In the genomic region with DNA sequence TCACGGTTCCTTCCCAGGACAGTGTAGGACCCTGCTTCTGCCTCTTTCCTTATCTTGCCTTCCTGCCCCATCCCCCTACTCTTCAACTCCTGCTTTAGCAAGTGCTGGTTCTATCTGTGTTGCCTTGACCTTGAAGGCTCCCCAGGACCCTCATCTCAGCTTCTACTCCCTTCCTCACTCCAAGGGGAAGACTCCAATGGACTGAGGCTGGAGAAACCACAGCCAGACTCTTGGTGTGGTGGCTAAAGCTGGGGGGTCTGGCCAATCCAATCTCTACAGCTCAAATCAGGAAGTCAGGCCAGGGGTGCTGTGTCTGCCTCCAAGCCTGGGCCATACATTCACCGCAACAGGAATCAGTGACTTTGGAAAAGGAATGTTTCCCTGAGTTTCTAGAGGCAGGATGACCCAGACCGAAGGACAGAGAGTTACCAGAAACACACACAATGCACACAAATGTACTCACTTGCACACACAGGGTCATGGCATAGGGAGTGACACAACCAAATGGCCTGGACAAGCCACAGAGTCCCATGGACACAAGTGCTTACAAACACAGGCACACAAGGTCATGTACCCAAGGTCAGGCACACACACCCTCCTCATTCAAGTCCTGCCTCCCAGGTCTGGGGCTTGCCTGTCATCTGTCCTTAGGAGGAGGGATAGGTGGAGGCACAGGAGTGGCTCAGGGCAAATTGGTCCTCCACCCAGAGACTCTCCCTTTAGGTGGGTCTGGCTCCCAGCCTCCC, we compare ENCODE assay signal across 15 cellular contexts. TPM values are rescaled to one million over a fixed set of nuclear protein-coding genes. Genes with fewer than 3 reads are reported as not detected.
DNase-seq lines count a peak whose midpoint lies in the region; ATAC-seq, FAIRE-seq and TF ChIP-seq lines count a peak whose summit lies in the region.
"Had no signal": no experiment of that assay in that cellular context is flagged by ENCODE, and none has a peak within 500 bp of the region (broad histone marks: within the 10 kb centered on the region; RNA-seq: fewer than 3 reads in every experiment).

No MANE protein-coding gene starts in this region.

- peak overlapping the region; percentile 32; the same call in 1 of the 2 replicates for H2BK5ac ChIP-seq in H1 (ENCODE audit: low read depth, low read length)

- H3K9me3 ChIP-seq in PC-3 (ENCODE audit: low read length) (no peaks in the 10 kb centered on the region), H1 (ENCODE audit: insufficient read depth in 2 of 2, low read depth in 1 of 2, low read length in 1 of 2) (no peaks in the 10 kb centered on the region), neural progenitor cell (ENCODE audit: low read depth) (no peaks in the 10 kb centered on the region)
- H3K9me3 ChIP-seq: A549, spleen, upper lobe of right lung had no signal

- no peak overlapping the region for H4K8ac ChIP-seq in H1 (ENCODE audit: extremely low read depth, insufficient read depth, low read length)

- no TSS peak for BruUV-seq in PC-3 (replicated peaks; lab: Mats Ljungman, UMichigan)

- peaks cover 5% of the 10 kb centered on the region for H3K4me1 Mint-ChIP-seq in T-helper 1 cell treated with Interleukin-12 subunit alpha and Interleukin-12 subunit beta and Interleukin-4 antibody, amounts not matched to agents 30 μg/mL and 1 μg/mL, for 36 hours (ENCODE audit: low read depth)
- H3K4me1 Mint-ChIP-seq in neural progenitor cell = peaks cover 38% of the 10 kb centered on the region

- WGBS in H1 (ENCODE audit: extremely low coverage in 1 of 2, insufficient coverage in 1 of 2, insufficient read length in 1 of 2, insufficient replicate concordance in 2 of 2, low coverage in 1 of 2, low lambda C conversion rate in 2 of 2, missing lambda C conversion rate in 1 of 2), 2 experiments = 97% methylated on average over 3 of the region's 3 CpGs; no CpG with 5 or more reads in 1 of the 2 experiments

- H4K91ac ChIP-seq in H1 (replicated peaks; ENCODE audit: insufficient read length, low read length) = no peak overlapping the region

- FAIRE-seq in H1 (lab: Jason Lieb, UNC) = no peak
- FAIRE-seq: A549 had no signal

- peak overlapping the region; percentile 88 for H2BK12ac ChIP-seq in H1 (ENCODE audit: low read depth, low read length)

- no peak overlapping the region for H3K27ac Mint-ChIP-seq in T-helper 1 cell treated with Interleukin-12 subunit alpha and Interleukin-12 subunit beta and Interleukin-4 antibody, amounts not matched to agents 30 μg/mL and 1 μg/mL, for 36 hours
- no peak overlapping the region for H3K27ac Mint-ChIP-seq in neural progenitor cell

- no peak for ATAC-seq in PC-3
- ATAC-seq in HG03442 (IDR thresholded peaks at IDR 0.05; ENCODE audit: unreplicated experiment) = no peak
- ATAC-seq: upper lobe of right lung had no signal

- POLR2A ChIA-PET in PC-3 (lab: Charles Lee; ENCODE audit: unreplicated experiment) (no interaction called here), H1 (lab: Charles Lee; ENCODE audit: partially characterized antibody) (interaction anchor here (1.2 to 1.9 kb wide), 5 partner anchors 11 to 654 kb away, joined by 3 to 5 read pairs (median 4); no protein-coding TSS in a partner anchor)

- H3K9me3 Mint-ChIP-seq in T-helper 1 cell treated with Interleukin-12 subunit alpha and Interleukin-12 subunit beta and Interleukin-4 antibody, amounts not matched to agents 30 μg/mL and 1 μg/mL, for 36 hours = no peaks in the 10 kb centered on the region
- no peaks in the 10 kb centered on the region for H3K9me3 Mint-ChIP-seq in neural progenitor cell

- H3K56ac ChIP-seq in H1 (replicated peaks; ENCODE audit: insufficient read length, low read depth, low read length) = no peak overlapping the region

- H3K36me3 Mint-ChIP-seq in T-helper 1 cell treated with Interleukin-12 subunit alpha and Interleukin-12 subunit beta and Interleukin-4 antibody, amounts not matched to agents 30 μg/mL and 1 μg/mL, for 36 hours (ENCODE audit: low read depth) = peaks cover 2% of the 10 kb centered on the region
- H3K36me3 Mint-ChIP-seq in neural progenitor cell = no peaks in the 10 kb centered on the region

- H3K79me1 ChIP-seq in H1 (ENCODE audit: low read depth, low read length) = peaks cover 10% of the 10 kb centered on the region; the same call in 1 of the 2 replicates

- H3K18ac ChIP-seq in H1 (ENCODE audit: extremely low read depth, low read length) = no peak overlapping the region; the same call in 1 of the 2 replicates

- H3K79me2 ChIP-seq in PC-3 (ENCODE audit: low read length) (no peaks in the 10 kb centered on the region), H1 (ENCODE audit: control insufficient read depth in 1 of 2, insufficient read depth in 2 of 2, low read length in 2 of 2) (no peaks in the 10 kb centered on the region; a peak in 1 of 4 replicates), neural progenitor cell (ENCODE audit: low read depth) (no peaks in the 10 kb centered on the region)

- H3K4ac ChIP-seq in H1 (replicated peaks; ENCODE audit: insufficient read length, low read depth, low read length) = no peak overlapping the region

- peak overlapping the region; percentile 95; the same call in 1 of the 2 replicates for H2BK15ac ChIP-seq in H1 (ENCODE audit: low read length)

- DNase-seq in T-helper 1 cell (no peak), PC-3 (no peak), H1 (ENCODE audit: low read depth in 1 of 2, low spot score in 2 of 2) (no peak), neural progenitor cell (ENCODE audit: low spot score) (no peak), NCI-H2227 treated with DMSO at 0.1 percent for 48 hours (lab: John Stamatoyannopoulos, UW) (no peak), C1 segment of cervical spinal cord (lab: John Stamatoyannopoulos, UW) (no peak)
- DNase-seq: brain microvascular endothelial cell, NCI-H1436, spleen, upper lobe of right lung had no signal

- TF ChIP-seq POLR2A in H1 (IDR thresholded peaks at IDR 0.05; ENCODE audit: control extremely low read depth in 1 of 2, low read depth in 2 of 2, low read length in 2 of 2) = peak in 1 of 2 experiments; percentile 28; a peak in 1 of 3 replicates

- peak overlapping the region; percentile 95 for H2AK5ac ChIP-seq in H1 (ENCODE audit: low read depth, low read length)

- H3K27ac ChIP-seq in PC-3 (ENCODE audit: low read length) (no peak overlapping the region), H1 (ENCODE audit: low read depth, low read length) (no peak overlapping the region), neural progenitor cell (no peak overlapping the region)
- H3K27ac ChIP-seq: brain microvascular endothelial cell, RWPE1, upper lobe of right lung had no signal

- H3K4me3 ChIP-seq in PC-3 (ENCODE audit: low read length) = no peak overlapping the region
- H3K4me3 ChIP-seq in H1 (ENCODE audit: extremely low read depth in 1 of 4, insufficient read depth in 2 of 4, low read depth in 3 of 4, low read length in 4 of 4) = peak overlapping the region in 1 of 4 experiments; percentile 86; a peak in 2 of 8 replicates
- H3K4me3 ChIP-seq in neural progenitor cell = no peak overlapping the region
- H3K4me3 ChIP-seq: upper lobe of right lung had no signal

- H3K36me3 ChIP-seq in PC-3 (ENCODE audit: low read depth, low read length) (no peaks in the 10 kb centered on the region), H1 (ENCODE audit: control insufficient read depth in 2 of 4, insufficient read depth in 4 of 4, low read length in 3 of 4) (peaks cover 0 to 2% (median 0%) of the 10 kb centered on the region in 4 experiments; a peak in 2 of 8 replicates), neural progenitor cell (no peaks in the 10 kb centered on the region)
- H3K36me3 ChIP-seq: brain microvascular endothelial cell, spleen, upper lobe of right lung had no signal

- H2AFZ ChIP-seq in PC-3 (ENCODE audit: low read length) (no peak overlapping the region), H1 (ENCODE audit: low read length) (no peak overlapping the region), neural progenitor cell (replicated peaks) (no peak overlapping the region)

- H3K27me3 Mint-ChIP-seq in T-helper 1 cell treated with Interleukin-12 subunit alpha and Interleukin-12 subunit beta and Interleukin-4 antibody, amounts not matched to agents 30 μg/mL and 1 μg/mL, for 36 hours (ENCODE audit: low read depth) = peaks cover 56% of the 10 kb centered on the region
- peaks cover 39% of the 10 kb centered on the region for H3K27me3 Mint-ChIP-seq in neural progenitor cell (ENCODE audit: insufficient read depth, low read depth)

- H3K9ac ChIP-seq in PC-3 (ENCODE audit: low read length) (no peak overlapping the region), H1 (replicated peaks in 1 of 4; ENCODE audit: extremely low read depth in 1 of 4, low read depth in 3 of 4, low read length in 3 of 4) (no peak overlapping the region), neural progenitor cell (no peak overlapping the region)

- CTCF ChIA-PET in PC-3 (lab: Charles Lee) = interaction anchor here (1.4 kb wide), 1 partner anchor 169 kb away, joined by 6 read pairs; no protein-coding TSS in a partner anchor
- CTCF ChIA-PET in H1 (lab: Charles Lee; ENCODE audit: partially characterized antibody) = interaction anchor here (0.6 to 24.6 kb wide), 16 partner anchors 6 to 171 kb away, joined by 3 to 476 read pairs (median 6); partner anchors contain the start of genes KCTD19, LRRC36, TPPP3 and ZDHHC1

- H2BK120ac ChIP-seq in H1 (replicated peaks; ENCODE audit: low read depth, low read length) = no peak overlapping the region

- intact Hi-C loops in PC-3 (cut with micrococcal nuclease) = no loop called here

- H3K4me1 ChIP-seq in PC-3 (ENCODE audit: insufficient read depth, low read length) (peaks cover 3% of the 10 kb centered on the region), H1 (replicated peaks in 1 of 4; ENCODE audit: control insufficient read depth in 3 of 4, insufficient read depth in 4 of 4, low read length in 3 of 4) (peaks cover 16 to 55% (median 46%) of the 10 kb centered on the region in 4 experiments), neural progenitor cell (peaks cover 30% of the 10 kb centered on the region)

- H3K4me2 ChIP-seq in PC-3 (ENCODE audit: low read length) (peak overlapping the region; percentile 88), H1 (ENCODE audit: insufficient read depth in 1 of 2, low read depth in 2 of 2, low read length in 2 of 2) (peak overlapping the region; percentile 87 to 92; a peak in 3 of 4 replicates), neural progenitor cell (no peak overlapping the region)

- no peaks in the 10 kb centered on the region for H3K9me2 ChIP-seq in PC-3 (replicated peaks; ENCODE audit: low read length)

- H2BK20ac ChIP-seq in H1 (ENCODE audit: low read length) = peak overlapping the region; percentile 95

- H3K23ac ChIP-seq in H1 (ENCODE audit: insufficient read length) = no peak overlapping the region

- H4K5ac ChIP-seq in H1 (ENCODE audit: insufficient read length, low read depth, low read length) = no peak overlapping the region

- H3K27me3 ChIP-seq in PC-3 (ENCODE audit: low read length) (no peaks in the 10 kb centered on the region), H1 (replicated peaks in 1 of 4; ENCODE audit: control insufficient read depth in 3 of 4, extremely low read depth in 1 of 4, insufficient read depth in 3 of 4, low read length in 3 of 4) (peaks cover 0 to 19% (median 15%) of the 10 kb centered on the region in 4 experiments; a peak in 6 of 7 replicates), neural progenitor cell (peaks cover 54% of the 10 kb centered on the region)

- H3K14ac ChIP-seq in H1 (ENCODE audit: insufficient read length) = no peak overlapping the region

- no peak for TF ChIP-seq EP300 in H1 (IDR thresholded peaks at IDR 0.05; ENCODE audit: borderline replicate concordance in 1 of 2, low read depth in 2 of 2, low read length in 2 of 2)

- H3F3A ChIP-seq in PC-3 (ENCODE audit: low read length, unreplicated experiment) (no peaks in the 10 kb centered on the region), neural progenitor cell (ENCODE audit: low read depth) (peaks cover 13% of the 10 kb centered on the region)

- TF ChIP-seq RAD21 in H1 (IDR thresholded peaks at IDR 0.05 in 1 of 2, conservative IDR thresholded peaks at IDR 0.05 in 1 of 2; ENCODE audit: low read depth in 2 of 2, low read length in 2 of 2) = no peak

- peaks cover 17% of the 10 kb centered on the region; the same call in 1 of the 2 replicates for H3K23me2 ChIP-seq in H1 (ENCODE audit: low read depth, low read length)

- TF ChIP-seq CTCF in PC-3 (conservative IDR thresholded peaks at IDR 0.05; ENCODE audit: low read depth, low read length) (no peak), H1 (IDR thresholded peaks at IDR 0.05; ENCODE audit: control extremely low read depth in 1 of 3, insufficient read depth in 1 of 3, low read depth in 1 of 3, low read length in 3 of 3) (no peak), neural progenitor cell (IDR thresholded peaks at IDR 0.05) (no peak)

- H4K20me1 ChIP-seq in PC-3 (ENCODE audit: low read length) (no peaks in the 10 kb centered on the region), H1 (replicated peaks in 1 of 2; ENCODE audit: control insufficient read depth in 1 of 2, insufficient read depth in 2 of 2, low read length in 2 of 2) (no peaks in the 10 kb centered on the region), neural progenitor cell (ENCODE audit: low read depth) (no peaks in the 10 kb centered on the region)

- H3K4me3 Mint-ChIP-seq in T-helper 1 cell treated with Interleukin-12 subunit alpha and Interleukin-12 subunit beta and Interleukin-4 antibody, amounts not matched to agents 30 μg/mL and 1 μg/mL, for 36 hours = peak overlapping the region; percentile 51
- peak overlapping the region; percentile 63 for H3K4me3 Mint-ChIP-seq in neural progenitor cell

RNA-seq across cellular contexts. Expression of gene HSD11B2, which starts 1.7 kb away (rescaled TPM):
- total RNA-seq in PC-3 (2014; rRNA removed) = 2.4 and 8.3 TPM in 2 replicates
- total RNA-seq in H1 (2021; fragmentation: NEBNext Ultra II Directional; extraction: Animal tissue kit (Norgen Biotek cat#: 25700)) = 25.9 and 28.7 TPM in 2 replicates
- polyA plus RNA-seq in H1 (2011; rRNA removed) = 32.9 and 41.9 TPM in 2 replicates
- 27.5 TPM for polyA plus RNA-seq in H1 (2011; cell fraction: cytosol; rRNA removed)
- 43.8 TPM for polyA plus RNA-seq in H1 (2011; cell fraction: nucleus; rRNA removed)
- polyA plus RNA-seq in H1 (2012, experiment 1 of 2) = 33.8 to 46.5 TPM (median 42.5 TPM) in 4 replicates
- 32.9 TPM for polyA plus RNA-seq in H1 (2012, experiment 2 of 2)
- polyA plus RNA-seq in H1 (2013, experiment 1 of 2) = 52.3 TPM
- 54.7 TPM for polyA plus RNA-seq in H1 (2013, experiment 2 of 2)
- 13.5 and 16.7 TPM in 2 replicates for polyA minus RNA-seq in H1 (2011; rRNA and poly(A)+ RNA removed)
- 22.1 TPM for polyA minus RNA-seq in H1 (2011; cell fraction: cytosol; rRNA and poly(A)+ RNA removed)
- polyA minus RNA-seq in H1 (2011; cell fraction: nucleus; rRNA and poly(A)+ RNA removed) = 16.5 TPM
- 1.6 TPM in 1 of 2 replicates, not detected in the other for total RNA-seq in neural progenitor cell (ENCODE audit: low replicate concordance)
- total RNA-seq: glomerular endothelial cell had no signal

RNA-seq across cellular contexts. Expression of gene ZDHHC1, which starts 12.9 kb away (rescaled TPM):
- total RNA-seq in PC-3 (2014; rRNA removed) = 4.8 and 5.1 TPM in 2 replicates
- 3.1 and 3.5 TPM in 2 replicates for total RNA-seq in H1 (2021; fragmentation: NEBNext Ultra II Directional; extraction: Animal tissue kit (Norgen Biotek cat#: 25700))
- polyA plus RNA-seq in H1 (2011; rRNA removed) = 4.9 and 7.5 TPM in 2 replicates
- polyA plus RNA-seq in H1 (2011; cell fraction: cytosol; rRNA removed) = 4.4 TPM
- polyA plus RNA-seq in H1 (2011; cell fraction: nucleus; rRNA removed) = 11.3 TPM
- polyA plus RNA-seq in H1 (2012, experiment 1 of 2) = 2.6 to 5.3 TPM (median 3.4 TPM) in 4 replicates
- polyA plus RNA-seq in H1 (2012, experiment 2 of 2) = 2.2 TPM
- polyA plus RNA-seq in H1 (2013, experiment 1 of 2) = 3.5 TPM
- 3.4 TPM for polyA plus RNA-seq in H1 (2013, experiment 2 of 2)
- 4.4 and 5.2 TPM in 2 replicates for polyA minus RNA-seq in H1 (2011; rRNA and poly(A)+ RNA removed)
- 2.8 TPM for polyA minus RNA-seq in H1 (2011; cell fraction: cytosol; rRNA and poly(A)+ RNA removed)
- polyA minus RNA-seq in H1 (2011; cell fraction: nucleus; rRNA and poly(A)+ RNA removed) = 10.0 TPM
- total RNA-seq in neural progenitor cell (ENCODE audit: low replicate concordance) = 1.5 and 2.2 TPM in 2 replicates

RNA-seq across cellular contexts. Expression of gene TPPP3, which starts 35.9 kb away (rescaled TPM):
- total RNA-seq in PC-3 (2014; rRNA removed) (not detected in 2 replicates), neural progenitor cell (ENCODE audit: low replicate concordance) (0.96 TPM in 1 of 2 replicates, not detected in the other)
- total RNA-seq in H1 (2021; fragmentation: NEBNext Ultra II Directional; extraction: Animal tissue kit (Norgen Biotek cat#: 25700)) = 0.61 and 1.0 TPM in 2 replicates
- 0.77 and 1.3 TPM in 2 replicates for polyA plus RNA-seq in H1 (2011; rRNA removed)
- polyA plus RNA-seq in H1 (2011; cell fraction: cytosol; rRNA removed) = 1.4 TPM
- polyA plus RNA-seq in H1 (2011; cell fraction: nucleus; rRNA removed) = 1.4 TPM
- 0.70 to 1.4 TPM (median 0.81 TPM) in 4 replicates for polyA plus RNA-seq in H1 (2012, experiment 1 of 2)
- 0.79 TPM for polyA plus RNA-seq in H1 (2012, experiment 2 of 2)
- 0.51 TPM for polyA plus RNA-seq in H1 (2013, experiment 1 of 2)
- 0.39 TPM for polyA plus RNA-seq in H1 (2013, experiment 2 of 2)
- 0.34 TPM in 1 of 2 replicates, not detected in the other for polyA minus RNA-seq in H1 (2011; rRNA and poly(A)+ RNA removed)
- polyA minus RNA-seq in H1 (2011; cell fraction: cytosol; rRNA and poly(A)+ RNA removed) = not detected
- 1.1 TPM for polyA minus RNA-seq in H1 (2011; cell fraction: nucleus; rRNA and poly(A)+ RNA removed)

RNA-seq across cellular contexts. Expression of gene ATP6V0D1, which starts 51.7 kb away (rescaled TPM):
- total RNA-seq in PC-3 (2014; rRNA removed) = 65.5 and 76.6 TPM in 2 replicates
- 47.3 and 54.1 TPM in 2 replicates for total RNA-seq in H1 (2021; fragmentation: NEBNext Ultra II Directional; extraction: Animal tissue kit (Norgen Biotek cat#: 25700))
- 129 and 134 TPM in 2 replicates for polyA plus RNA-seq in H1 (2011; rRNA removed)
- polyA plus RNA-seq in H1 (2011; cell fraction: cytosol; rRNA removed) = 97.9 TPM
- polyA plus RNA-seq in H1 (2011; cell fraction: nucleus; rRNA removed) = 86.5 TPM
- 59.5 to 74.0 TPM (median 72.1 TPM) in 4 replicates for polyA plus RNA-seq in H1 (2012, experiment 1 of 2)
- polyA plus RNA-seq in H1 (2012, experiment 2 of 2) = 94.8 TPM
- polyA plus RNA-seq in H1 (2013, experiment 1 of 2) = 31.6 TPM
- 32.0 TPM for polyA plus RNA-seq in H1 (2013, experiment 2 of 2)
- 122 and 161 TPM in 2 replicates for polyA minus RNA-seq in H1 (2011; rRNA and poly(A)+ RNA removed)
- polyA minus RNA-seq in H1 (2011; cell fraction: cytosol; rRNA and poly(A)+ RNA removed) = 41.3 TPM
- polyA minus RNA-seq in H1 (2011; cell fraction: nucleus; rRNA and poly(A)+ RNA removed) = 29.7 TPM
- total RNA-seq in neural progenitor cell (ENCODE audit: low replicate concordance) = 29.7 and 42.0 TPM in 2 replicates

RNA-seq across cellular contexts. Expression of gene AGRP, which starts 54.1 kb away (rescaled TPM):
- not detected in 2 replicates for total RNA-seq in PC-3 (2014; rRNA removed)
- not detected in 2 replicates for total RNA-seq in H1 (2021; fragmentation: NEBNext Ultra II Directional; extraction: Animal tissue kit (Norgen Biotek cat#: 25700))
- not detected in 2 replicates for polyA plus RNA-seq in H1 (2011; rRNA removed)
- polyA plus RNA-seq in H1 (2011; cell fraction: cytosol; rRNA removed) = not detected
- polyA plus RNA-seq in H1 (2011; cell fraction: nucleus; rRNA removed) = not detected
- polyA plus RNA-seq in H1 (2012, experiment 1 of 2) = not detected in 4 replicates
- not detected for polyA plus RNA-seq in H1 (2012, experiment 2 of 2)
- not detected for polyA plus RNA-seq in H1 (2013, experiment 1 of 2)
- polyA plus RNA-seq in H1 (2013, experiment 2 of 2) = not detected
- not detected in 2 replicates for polyA minus RNA-seq in H1 (2011; rRNA and poly(A)+ RNA removed)
- polyA minus RNA-seq in H1 (2011; cell fraction: cytosol; rRNA and poly(A)+ RNA removed) = not detected
- polyA minus RNA-seq in H1 (2011; cell fraction: nucleus; rRNA and poly(A)+ RNA removed) = not detected
- total RNA-seq in neural progenitor cell (ENCODE audit: low replicate concordance) = not detected in 2 replicates
- total RNA-seq: glomerular endothelial cell had no signal
- polyA plus RNA-seq: A549 had no signal
